In genomic region chr5:150044334-150044681, GRCh38 we compare ENCODE assay signal across 13 cellular contexts. TPM values are rescaled to one million over a fixed set of nuclear protein-coding genes. Genes with fewer than 3 reads are reported as not detected.
DNase-seq lines count a peak whose midpoint lies in the region; ATAC-seq and TF ChIP-seq lines count a peak whose summit lies in the region.
"Had no signal": no experiment of that assay in that cellular context is flagged by ENCODE, and none has a peak within 500 bp of the region (broad histone marks: within the 10 kb centered on the region; RNA-seq: fewer than 3 reads in every experiment).

No MANE protein-coding gene starts in this region.

- no peaks in the 10 kb centered on the region for H3K9me3 Mint-ChIP-seq in stimulated activated effector memory CD8-positive, alpha-beta T cell treated with anti-CD3 and anti-CD28 coated beads, Interleukin-12 subunit alpha, Interleukin-12 subunit beta, amount 100 ng/mL, for 72 hours
- H3K9me3 Mint-ChIP-seq: H9 had no signal

- H3K36me3 ChIP-seq in heart left ventricle, result peaks cover 2 to 100% (median 98%) of the 10 kb centered on the region in 9 donors
- peaks cover 83% of the 10 kb centered on the region for H3K36me3 ChIP-seq in right atrium auricular region
- H3K36me3 ChIP-seq in brain microvascular endothelial cell (replicated peaks), result peaks cover 62% of the 10 kb centered on the region
- H3K36me3 ChIP-seq in aorta (ENCODE audit: control insufficient read depth in 1 of 2, insufficient read depth in 2 of 2, low read length in 1 of 2), result peaks cover 23% of the 10 kb centered on the region in 2 donors

- TF ChIP-seq CTCF in heart left ventricle (IDR thresholded peaks at IDR 0.05) (no peak), right atrium auricular region (IDR thresholded peaks at IDR 0.05) (no peak), brain microvascular endothelial cell (IDR thresholded peaks at IDR 0.05; ENCODE audit: low read depth, low read length, missing control alignments) (no peak)

- H3K4me3 Mint-ChIP-seq in stimulated activated effector memory CD8-positive, alpha-beta T cell treated with anti-CD3 and anti-CD28 coated beads, Interleukin-12 subunit alpha, Interleukin-12 subunit beta, amount 100 ng/mL, for 72 hours, result peak overlapping the region; percentile 21
- H3K4me3 Mint-ChIP-seq: H9 had no signal

- peaks cover 99% of the 10 kb centered on the region for H3K36me3 Mint-ChIP-seq in stimulated activated effector memory CD8-positive, alpha-beta T cell treated with anti-CD3 and anti-CD28 coated beads, Interleukin-12 subunit alpha, Interleukin-12 subunit beta, amount 100 ng/mL, for 72 hours

- no peak overlapping the region for H3K4me3 ChIP-seq in heart left ventricle
- H3K4me3 ChIP-seq in right atrium auricular region, result no peak overlapping the region
- H3K4me3 ChIP-seq in brain microvascular endothelial cell (ENCODE audit: low read depth, low read length), result no peak overlapping the region
- H3K4me3 ChIP-seq in aorta (ENCODE audit: low read length in 2 of 2), result no peak overlapping the region

- TF ChIP-seq POLR2A in heart left ventricle (IDR thresholded peaks at IDR 0.05), result no peak

- intact Hi-C loops in heart left ventricle (cut with DNase I) (no loop called here), aorta (cut with DNase I) (no loop called here)

- H3K9me3 ChIP-seq in heart left ventricle, result no peaks in the 10 kb centered on the region
- H3K9me3 ChIP-seq in right atrium auricular region, result no peaks in the 10 kb centered on the region
- H3K9me3 ChIP-seq in aorta (ENCODE audit: control insufficient read depth, low read length), result no peaks in the 10 kb centered on the region

- H3K27ac ChIP-seq in heart left ventricle (peak overlapping the region in 8 of 12 donors; percentile 1 to 61 (median 24)), right atrium auricular region (peak overlapping the region in 1 of 2 donors; percentile 38), brain microvascular endothelial cell (peak overlapping the region; percentile 47), aorta (ENCODE audit: low read depth in 1 of 2, low read length in 2 of 2) (peak overlapping the region in 1 of 2 donors; percentile 8)

- H3K27me3 ChIP-seq in heart left ventricle (no peaks in the 10 kb centered on the region), right atrium auricular region (no peaks in the 10 kb centered on the region), brain microvascular endothelial cell (replicated peaks) (no peaks in the 10 kb centered on the region), aorta (ENCODE audit: control insufficient read depth in 1 of 2, insufficient read depth in 2 of 2, low read length in 1 of 2) (no peaks in the 10 kb centered on the region)

- DNase-seq in heart left ventricle, result no peak
- DNase-seq in right atrium auricular region (ENCODE audit: low spot score), result no peak
- DNase-seq in brain microvascular endothelial cell, result peak; percentile 84
- peak; percentile 86 for DNase-seq in iris pigment epithelial cell (ENCODE audit: low read depth)
- no peak for DNase-seq in stimulated activated effector memory CD8-positive, alpha-beta T cell treated with anti-CD3 and anti-CD28 coated beads, Interleukin-12 subunit alpha, Interleukin-12 subunit beta, amount 100 ng/mL, for 72 hours (ENCODE audit: low spot score in 2 of 2)
- DNase-seq in aorta, result no peak
- DNase-seq in stimulated activated CD4-positive, alpha-beta T cell treated with anti-CD3 and anti-CD28 coated beads, Interleukin-12 subunit alpha, Interleukin-12 subunit beta, amount 100 ng/mL, for 4 hours, result no peak
- DNase-seq: H9, kidney, NCI-H1092 treated with DMSO at 0.1 percent for 48 hours, T-helper 9 cell had no signal

- H3K4me1 ChIP-seq in heart left ventricle, result peaks cover 6 to 44% (median 31%) of the 10 kb centered on the region in 12 donors
- peaks cover 0 to 36% of the 10 kb centered on the region in 2 donors for H3K4me1 ChIP-seq in right atrium auricular region
- H3K4me1 ChIP-seq in aorta (ENCODE audit: control insufficient read depth in 1 of 2, insufficient read depth in 2 of 2, low read length in 2 of 2), result no peaks in the 10 kb centered on the region

- peak in 3 of 4 donors; percentile 12 to 22 (median 16) for ATAC-seq in heart left ventricle
- ATAC-seq in stimulated activated effector memory CD8-positive, alpha-beta T cell treated with anti-CD3 and anti-CD28 coated beads, Interleukin-12 subunit alpha, Interleukin-12 subunit beta, amount 100 ng/mL, for 72 hours, result no peak
- no peak for ATAC-seq in aorta (ENCODE audit: low FRiP score)
- no peak for ATAC-seq in GM18498 (IDR thresholded peaks at IDR 0.05; ENCODE audit: unreplicated experiment)

- in situ Hi-C loops in brain microvascular endothelial cell (cut with HindIII; ENCODE audit: low pct_ligation_motif_present, low sequenced_read_pairs), result no loop called here

- peak overlapping the region; percentile 51 for H3K27ac Mint-ChIP-seq in stimulated activated effector memory CD8-positive, alpha-beta T cell treated with anti-CD3 and anti-CD28 coated beads, Interleukin-12 subunit alpha, Interleukin-12 subunit beta, amount 100 ng/mL, for 72 hours

- peaks cover 44% of the 10 kb centered on the region for H3K4me1 Mint-ChIP-seq in stimulated activated effector memory CD8-positive, alpha-beta T cell treated with anti-CD3 and anti-CD28 coated beads, Interleukin-12 subunit alpha, Interleukin-12 subunit beta, amount 100 ng/mL, for 72 hours

RNA-seq across cellular contexts. Expression of gene CSF1R, which starts 42.0 kb away (rescaled TPM):
- 100 to 1,000 TPM in 1 of 9 donors, 10 to 100 TPM in 6, 1 to 10 TPM in 2; 5.8 to 143 (median 12.0) TPM for total RNA-seq in heart left ventricle
- polyA plus RNA-seq in heart left ventricle, result 1 to 10 TPM; 5.0 to 5.6 TPM
- total RNA-seq in right atrium auricular region, result 10 to 100 TPM; 11.2 to 24.6 TPM
- 100 to 1,000 TPM in 1 of 2 donors, 10 to 100 TPM in 1; 35.3 to 125 TPM for total RNA-seq in aorta
- 10 to 100 TPM in 1 of 2 donors, 1 to 10 TPM in 1; 3.4 to 15.0 TPM for polyA plus RNA-seq in aorta
- total RNA-seq: pulmonary artery endothelial cell had no signal

RNA-seq across cellular contexts. Expression of gene HMGXB3, which starts 43.8 kb away (rescaled TPM):
- total RNA-seq in heart left ventricle (10 to 100 TPM; 12.4 to 25.9 (median 17.5) TPM), right atrium auricular region (10 to 100 TPM; 18.4 to 21.1 TPM), aorta (10 to 100 TPM; 27.6 to 31.0 TPM)
- polyA plus RNA-seq in heart left ventricle (10 to 100 TPM; 10.7 to 18.8 TPM), aorta (10 to 100 TPM in 1 of 2 donors, 1 to 10 TPM in 1; 2.3 to 16.3 TPM)

RNA-seq across cellular contexts. Expression of gene TIGD6, which starts 43.9 kb away (rescaled TPM):
- total RNA-seq in heart left ventricle (1 to 10 TPM; 1.3 to 4.3 (median 2.6) TPM), right atrium auricular region (1 to 10 TPM; 1.6 to 2.3 TPM), aorta (1 to 10 TPM; 3.8 to 4.2 TPM)
- polyA plus RNA-seq in heart left ventricle (1 to 10 TPM; 2.3 to 3.0 TPM), aorta (1 to 10 TPM; 2.1 to 3.7 TPM)

Comparison
In these comparisons a context has a peak if more than half of its experiments do, and no peak if none do; other contexts are left out.
1. ATAC-seq: peak in heart left ventricle (3 of 4); none in stimulated activated effector memory CD8-positive, alpha-beta T cell treated with anti-CD3 and anti-CD28 coated beads, Interleukin-12 subunit alpha, Interleukin-12 subunit beta, amount 100 ng/mL, for 72 hours (single experiment), aorta (single experiment) and GM18498 (single experiment).
2. DNase-seq: peak in brain microvascular endothelial cell (single experiment) and iris pigment epithelial cell (single experiment); none in heart left ventricle (0 of 5), right atrium auricular region (single experiment), stimulated activated effector memory CD8-positive, alpha-beta T cell treated with anti-CD3 and anti-CD28 coated beads, Interleukin-12 subunit alpha, Interleukin-12 subunit beta, amount 100 ng/mL, for 72 hours (0 of 2), aorta (0 of 2) and stimulated activated CD4-positive, alpha-beta T cell treated with anti-CD3 and anti-CD28 coated beads, Interleukin-12 subunit alpha, Interleukin-12 subunit beta, amount 100 ng/mL, for 4 hours (single experiment).